1 cellular context compared by ENCODE assay signal in genomic region chr6:131383421-131384411, GRCh38.
TF ChIP-seq lines count a peak whose summit lies in the region.

No MANE protein-coding gene starts in this region.

TF ChIP-seq in GM23338, 12 proteins besides CTCF, POLR2A, EP300 and RAD21 (continued from another document):
- TF ChIP-seq ZNF462 (CRISPR knock-in tag; IDR thresholded peaks at IDR 0.05) (no peak), ZNF331 (CRISPR knock-in tag; IDR thresholded peaks at IDR 0.05; ENCODE audit: low read depth) (no peak), CREB1 (CRISPR knock-in tag; IDR thresholded peaks at IDR 0.05; ENCODE audit: low read depth) (no peak), JUNB (IDR thresholded peaks at IDR 0.05; ENCODE audit: unreplicated experiment) (no peak)
